ENCODE assay signal across 1 cellular context in genomic region chr18:9104244-9104901, GRCh38.
TF ChIP-seq lines count a peak whose summit lies in the region.

No MANE protein-coding gene starts in this region.

TF ChIP-seq in SK-N-SH, 30 proteins besides CTCF, POLR2A, EP300 and RAD21 (continued from another document):
- TF ChIP-seq REST (IDR thresholded peaks at IDR 0.05; ENCODE audit: low read depth, low read length) (no peak), JUND (IDR thresholded peaks at IDR 0.05) (no peak), USF1 (IDR thresholded peaks at IDR 0.05; ENCODE audit: borderline replicate concordance, low read depth) (no peak), EZH2phosphoT487 (IDR thresholded peaks at IDR 0.05; ENCODE audit: borderline replicate concordance, low read depth) (no peak), TEAD4 (IDR thresholded peaks at IDR 0.05; ENCODE audit: borderline replicate concordance, insufficient read depth) (no peak)
- TF ChIP-seq, protein P1, sequence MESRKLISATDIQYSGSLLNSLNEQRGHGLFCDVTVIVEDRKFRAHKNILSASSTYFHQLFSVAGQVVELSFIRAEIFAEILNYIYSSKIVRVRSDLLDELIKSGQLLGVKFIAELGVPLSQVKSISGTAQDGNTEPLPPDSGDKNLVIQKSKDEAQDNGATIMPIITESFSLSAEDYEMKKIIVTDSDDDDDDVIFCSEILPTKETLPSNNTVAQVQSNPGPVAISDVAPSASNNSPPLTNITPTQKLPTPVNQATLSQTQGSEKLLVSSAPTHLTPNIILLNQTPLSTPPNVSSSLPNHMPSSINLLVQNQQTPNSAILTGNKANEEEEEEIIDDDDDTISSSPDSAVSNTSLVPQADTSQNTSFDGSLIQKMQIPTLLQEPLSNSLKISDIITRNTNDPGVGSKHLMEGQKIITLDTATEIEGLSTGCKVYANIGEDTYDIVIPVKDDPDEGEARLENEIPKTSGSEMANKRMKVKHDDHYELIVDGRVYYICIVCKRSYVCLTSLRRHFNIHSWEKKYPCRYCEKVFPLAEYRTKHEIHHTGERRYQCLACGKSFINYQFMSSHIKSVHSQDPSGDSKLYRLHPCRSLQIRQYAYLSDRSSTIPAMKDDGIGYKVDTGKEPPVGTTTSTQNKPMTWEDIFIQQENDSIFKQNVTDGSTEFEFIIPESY (IDR thresholded peaks at IDR 0.05; ENCODE audit: borderline replicate concordance, low read depth) = no peak
